ENCODE assay signal across 12 cellular contexts in the genomic region with DNA sequence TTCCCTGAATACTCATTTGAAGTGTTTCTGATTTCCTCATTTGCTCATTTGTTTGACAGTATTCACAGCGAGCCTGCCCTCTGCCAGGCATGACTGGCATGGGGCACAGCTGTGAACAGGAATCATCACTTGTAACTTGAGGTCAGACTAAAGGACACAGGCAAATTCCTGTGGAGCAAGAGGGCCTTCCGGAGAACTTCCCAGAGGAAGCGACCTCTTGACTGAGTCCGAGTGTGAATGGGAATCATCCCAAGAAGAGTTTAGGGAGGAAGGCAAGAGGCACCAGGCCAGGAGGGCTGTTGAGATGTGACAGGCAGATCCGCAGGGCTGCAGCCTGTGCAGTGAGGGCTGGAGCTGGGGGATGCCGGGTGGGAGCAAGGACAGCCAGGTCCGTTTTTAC. TPM values are rescaled to one million over a fixed set of nuclear protein-coding genes. Genes with fewer than 3 reads are reported as not detected.
DNase-seq lines count a peak whose midpoint lies in the region; ATAC-seq and TF ChIP-seq lines count a peak whose summit lies in the region.
"Had no signal": no experiment of that assay in that cellular context is flagged by ENCODE, and none has a peak within 500 bp of the region (broad histone marks: within the 10 kb centered on the region; RNA-seq: fewer than 3 reads in every experiment).

No MANE protein-coding gene starts in this region.

- H3K9me3 Mint-ChIP-seq in nephron: no peaks in the 10 kb centered on the region
- H3K9me3 Mint-ChIP-seq: type B pancreatic cell had no signal

- TF ChIP-seq CTCF in AG10803 (conservative IDR thresholded peaks at IDR 0.05; ENCODE audit: low read length): no peak
- no peak for TF ChIP-seq CTCF in foreskin fibroblast (IDR thresholded peaks at IDR 0.05; ENCODE audit: low read depth, low read length)
- TF ChIP-seq CTCF in nephron (IDR thresholded peaks at IDR 0.05; ENCODE audit: unreplicated experiment in 3 of 3): no peak

- no peak overlapping the region for H3K4me3 Mint-ChIP-seq in nephron
- H3K4me3 Mint-ChIP-seq: type B pancreatic cell had no signal

- no peaks in the 10 kb centered on the region for H3K27me3 Mint-ChIP-seq in nephron (ENCODE audit: low read depth)
- H3K27me3 Mint-ChIP-seq: type B pancreatic cell had no signal

- H3K4me3 ChIP-seq in AG10803 (ENCODE audit: low read length) (no peak overlapping the region), foreskin fibroblast (ENCODE audit: low read depth in 1 of 2, low read length in 2 of 2) (no peak overlapping the region)

- peak; percentile 42 for DNase-seq in AG10803 (ENCODE audit: low read depth)
- DNase-seq in RPMI7951 (ENCODE audit: low read depth): peak; percentile 86
- peak; percentile 33 to 50 for DNase-seq in foreskin fibroblast
- DNase-seq in cortex of kidney (lab: John Stamatoyannopoulos, UW): no peak
- DNase-seq in NCI-H187 treated with DMSO at 0.1 percent for 48 hours (lab: John Stamatoyannopoulos, UW): no peak
- DNase-seq in NCI-H345 treated with DMSO at 0.1 percent for 48 hours (lab: John Stamatoyannopoulos, UW; ENCODE audit: unreplicated experiment): no peak
- DNase-seq: cerebellar nuclear complex, hippocampal formation, NCI-H1417 treated with DMSO at 0.1 percent for 48 hours had no signal

- peak overlapping the region; percentile 1 to 34 (median 14) for H3K27ac Mint-ChIP-seq in nephron
- H3K27ac Mint-ChIP-seq: type B pancreatic cell had no signal

- ATAC-seq in GM18873 (IDR thresholded peaks at IDR 0.05; ENCODE audit: low FRiP score, unreplicated experiment): no peak

- H3K36me3 Mint-ChIP-seq in nephron (ENCODE audit: low read depth): no peaks in the 10 kb centered on the region
- H3K36me3 Mint-ChIP-seq: type B pancreatic cell had no signal

- peaks cover 48% of the 10 kb centered on the region for H3K4me1 Mint-ChIP-seq in nephron

RNA-seq across cellular contexts. Expression of a gene that starts 45.4 kb away (rescaled TPM):
- total RNA-seq in RPMI7951 (2014; rRNA removed; shearing (Covaris generic)): 56.1 and 66.0 TPM in 2 replicates

Comparison
In these comparisons a context has a peak if more than half of its experiments do, and no peak if none do; other contexts are left out.
1. DNase-seq: peak in AG10803 (single experiment), RPMI7951 (single experiment) and foreskin fibroblast (2 of 2); none in cortex of kidney (single experiment), NCI-H187 treated with DMSO at 0.1 percent for 48 hours (single experiment) and NCI-H345 treated with DMSO at 0.1 percent for 48 hours (single experiment).